ENCODE assay signal across 1 cellular context in the genomic region with DNA sequence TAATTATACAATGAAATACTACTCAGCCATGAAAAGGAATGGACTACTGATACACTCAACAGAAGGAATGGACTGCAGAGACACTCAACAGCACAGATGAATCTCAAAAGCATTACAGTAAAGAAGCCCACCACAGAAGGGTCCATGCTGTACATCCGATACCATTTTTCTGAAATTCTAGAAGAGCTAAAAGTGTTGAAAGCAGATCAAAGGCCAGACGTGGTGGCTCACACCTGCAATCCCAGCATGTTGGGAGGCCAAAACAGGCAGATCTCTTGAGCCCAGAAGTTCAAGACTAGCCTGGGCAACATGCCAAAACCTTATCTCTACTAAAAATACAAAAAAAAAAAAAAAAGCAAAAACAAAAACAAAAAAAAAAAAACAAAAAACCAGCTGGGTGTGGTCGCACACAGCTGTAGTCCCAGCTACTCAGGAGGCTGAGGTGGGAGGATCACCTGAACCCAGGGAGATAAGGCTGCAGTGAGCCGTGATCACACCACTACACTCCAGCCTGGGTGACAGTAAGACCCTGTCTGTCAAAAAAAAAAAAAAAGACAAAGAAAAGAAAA.
TF ChIP-seq lines count a peak whose summit lies in the region.

No MANE protein-coding gene starts in this region.

TF ChIP-seq in K562, 482 proteins besides CTCF, POLR2A, EP300 and RAD21 (continued from another document):
- TF ChIP-seq ZBTB2 (IDR thresholded peaks at IDR 0.05) (peak; percentile 38; the same call in 1 of the 2 replicates), KDM1A (IDR thresholded peaks at IDR 0.05) (peak in 1 of 2 experiments; percentile 55; a peak in 2 of 4 replicates), E2F8 (IDR thresholded peaks at IDR 0.05; ENCODE audit: low read depth, partially characterized antibody) (no peak), STAT5A (IDR thresholded peaks at IDR 0.05; ENCODE audit: borderline replicate concordance, low read length) (no peak), ZKSCAN3 (CRISPR knock-in tag; IDR thresholded peaks at IDR 0.05) (no peak), STAT5B (CRISPR knock-in tag; IDR thresholded peaks at IDR 0.05) (no peak), ZNF3 (CRISPR knock-in tag; IDR thresholded peaks at IDR 0.05) (no peak), SUPT5H (IDR thresholded peaks at IDR 0.05) (peak; percentile 42; the same call in 1 of the 2 replicates), TFAP4 (CRISPR knock-in tag; IDR thresholded peaks at IDR 0.05; ENCODE audit: borderline replicate concordance) (peak; percentile 59; the same call in 1 of the 2 replicates), ZNF165 (CRISPR knock-in tag; IDR thresholded peaks at IDR 0.05; ENCODE audit: borderline replicate concordance) (no peak), SOX6 (IDR thresholded peaks at IDR 0.05) (peak; percentile 57; the same call in 1 of the 2 replicates), HDAC2 (IDR thresholded peaks at IDR 0.05) (0 out of 2 replicates have a peak, but pooled peaks have one; percentile 39), ZNF668 (CRISPR knock-in tag; IDR thresholded peaks at IDR 0.05) (no peak), PKNOX1 (IDR thresholded peaks at IDR 0.05) (peak; percentile 72; the same call in 1 of the 2 replicates), TEAD4 (IDR thresholded peaks at IDR 0.05; ENCODE audit: low read length) (peak; percentile 51; the same call in 1 of the 2 replicates), TEAD4 (CRISPR knock-in tag; IDR thresholded peaks at IDR 0.05; ENCODE audit: borderline replicate concordance) (no peak), ZNF75A (CRISPR knock-in tag; IDR thresholded peaks at IDR 0.05) (no peak), DIDO1 (tag; IDR thresholded peaks at IDR 0.05; ENCODE audit: low read depth) (no peak), ZNF717 (CRISPR knock-in tag; IDR thresholded peaks at IDR 0.05) (no peak), PHB2 (IDR thresholded peaks at IDR 0.05; ENCODE audit: low read depth) (peak; percentile 67; the same call in 1 of the 2 replicates), ETV5 (CRISPR knock-in tag; IDR thresholded peaks at IDR 0.05; ENCODE audit: low read depth) (no peak), BRD4 (IDR thresholded peaks at IDR 0.05) (no peak), PHB (CRISPR knock-in tag; IDR thresholded peaks at IDR 0.05) (no peak), KAT2B (IDR thresholded peaks at IDR 0.05; ENCODE audit: low read depth, low read length) (no peak)
- TF ChIP-seq, protein P1, sequence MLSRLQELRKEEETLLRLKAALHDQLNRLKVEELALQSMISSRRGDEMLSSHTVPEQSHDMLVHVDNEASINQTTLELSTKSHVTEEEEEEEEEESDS (CRISPR knock-in tag; IDR thresholded peaks at IDR 0.05) = no peak
- TF ChIP-seq, protein P2, sequence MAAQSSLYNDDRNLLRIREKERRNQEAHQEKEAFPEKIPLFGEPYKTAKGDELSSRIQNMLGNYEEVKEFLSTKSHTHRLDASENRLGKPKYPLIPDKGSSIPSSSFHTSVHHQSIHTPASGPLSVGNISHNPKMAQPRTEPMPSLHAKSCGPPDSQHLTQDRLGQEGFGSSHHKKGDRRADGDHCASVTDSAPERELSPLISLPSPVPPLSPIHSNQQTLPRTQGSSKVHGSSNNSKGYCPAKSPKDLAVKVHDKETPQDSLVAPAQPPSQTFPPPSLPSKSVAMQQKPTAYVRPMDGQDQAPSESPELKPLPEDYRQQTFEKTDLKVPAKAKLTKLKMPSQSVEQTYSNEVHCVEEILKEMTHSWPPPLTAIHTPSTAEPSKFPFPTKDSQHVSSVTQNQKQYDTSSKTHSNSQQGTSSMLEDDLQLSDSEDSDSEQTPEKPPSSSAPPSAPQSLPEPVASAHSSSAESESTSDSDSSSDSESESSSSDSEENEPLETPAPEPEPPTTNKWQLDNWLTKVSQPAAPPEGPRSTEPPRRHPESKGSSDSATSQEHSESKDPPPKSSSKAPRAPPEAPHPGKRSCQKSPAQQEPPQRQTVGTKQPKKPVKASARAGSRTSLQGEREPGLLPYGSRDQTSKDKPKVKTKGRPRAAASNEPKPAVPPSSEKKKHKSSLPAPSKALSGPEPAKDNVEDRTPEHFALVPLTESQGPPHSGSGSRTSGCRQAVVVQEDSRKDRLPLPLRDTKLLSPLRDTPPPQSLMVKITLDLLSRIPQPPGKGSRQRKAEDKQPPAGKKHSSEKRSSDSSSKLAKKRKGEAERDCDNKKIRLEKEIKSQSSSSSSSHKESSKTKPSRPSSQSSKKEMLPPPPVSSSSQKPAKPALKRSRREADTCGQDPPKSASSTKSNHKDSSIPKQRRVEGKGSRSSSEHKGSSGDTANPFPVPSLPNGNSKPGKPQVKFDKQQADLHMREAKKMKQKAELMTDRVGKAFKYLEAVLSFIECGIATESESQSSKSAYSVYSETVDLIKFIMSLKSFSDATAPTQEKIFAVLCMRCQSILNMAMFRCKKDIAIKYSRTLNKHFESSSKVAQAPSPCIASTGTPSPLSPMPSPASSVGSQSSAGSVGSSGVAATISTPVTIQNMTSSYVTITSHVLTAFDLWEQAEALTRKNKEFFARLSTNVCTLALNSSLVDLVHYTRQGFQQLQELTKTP (IDR thresholded peaks at IDR 0.05; ENCODE audit: low read depth in 1 of 2, partially characterized antibody in 2 of 2) = no peak
- TF ChIP-seq, protein P3, sequence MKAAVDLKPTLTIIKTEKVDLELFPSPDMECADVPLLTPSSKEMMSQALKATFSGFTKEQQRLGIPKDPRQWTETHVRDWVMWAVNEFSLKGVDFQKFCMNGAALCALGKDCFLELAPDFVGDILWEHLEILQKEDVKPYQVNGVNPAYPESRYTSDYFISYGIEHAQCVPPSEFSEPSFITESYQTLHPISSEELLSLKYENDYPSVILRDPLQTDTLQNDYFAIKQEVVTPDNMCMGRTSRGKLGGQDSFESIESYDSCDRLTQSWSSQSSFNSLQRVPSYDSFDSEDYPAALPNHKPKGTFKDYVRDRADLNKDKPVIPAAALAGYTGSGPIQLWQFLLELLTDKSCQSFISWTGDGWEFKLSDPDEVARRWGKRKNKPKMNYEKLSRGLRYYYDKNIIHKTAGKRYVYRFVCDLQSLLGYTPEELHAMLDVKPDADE (conservative IDR thresholded peaks at IDR 0.05; ENCODE audit: control insufficient read depth, low read depth, low read length) = no peak
- TF ChIP-seq, protein P4, sequence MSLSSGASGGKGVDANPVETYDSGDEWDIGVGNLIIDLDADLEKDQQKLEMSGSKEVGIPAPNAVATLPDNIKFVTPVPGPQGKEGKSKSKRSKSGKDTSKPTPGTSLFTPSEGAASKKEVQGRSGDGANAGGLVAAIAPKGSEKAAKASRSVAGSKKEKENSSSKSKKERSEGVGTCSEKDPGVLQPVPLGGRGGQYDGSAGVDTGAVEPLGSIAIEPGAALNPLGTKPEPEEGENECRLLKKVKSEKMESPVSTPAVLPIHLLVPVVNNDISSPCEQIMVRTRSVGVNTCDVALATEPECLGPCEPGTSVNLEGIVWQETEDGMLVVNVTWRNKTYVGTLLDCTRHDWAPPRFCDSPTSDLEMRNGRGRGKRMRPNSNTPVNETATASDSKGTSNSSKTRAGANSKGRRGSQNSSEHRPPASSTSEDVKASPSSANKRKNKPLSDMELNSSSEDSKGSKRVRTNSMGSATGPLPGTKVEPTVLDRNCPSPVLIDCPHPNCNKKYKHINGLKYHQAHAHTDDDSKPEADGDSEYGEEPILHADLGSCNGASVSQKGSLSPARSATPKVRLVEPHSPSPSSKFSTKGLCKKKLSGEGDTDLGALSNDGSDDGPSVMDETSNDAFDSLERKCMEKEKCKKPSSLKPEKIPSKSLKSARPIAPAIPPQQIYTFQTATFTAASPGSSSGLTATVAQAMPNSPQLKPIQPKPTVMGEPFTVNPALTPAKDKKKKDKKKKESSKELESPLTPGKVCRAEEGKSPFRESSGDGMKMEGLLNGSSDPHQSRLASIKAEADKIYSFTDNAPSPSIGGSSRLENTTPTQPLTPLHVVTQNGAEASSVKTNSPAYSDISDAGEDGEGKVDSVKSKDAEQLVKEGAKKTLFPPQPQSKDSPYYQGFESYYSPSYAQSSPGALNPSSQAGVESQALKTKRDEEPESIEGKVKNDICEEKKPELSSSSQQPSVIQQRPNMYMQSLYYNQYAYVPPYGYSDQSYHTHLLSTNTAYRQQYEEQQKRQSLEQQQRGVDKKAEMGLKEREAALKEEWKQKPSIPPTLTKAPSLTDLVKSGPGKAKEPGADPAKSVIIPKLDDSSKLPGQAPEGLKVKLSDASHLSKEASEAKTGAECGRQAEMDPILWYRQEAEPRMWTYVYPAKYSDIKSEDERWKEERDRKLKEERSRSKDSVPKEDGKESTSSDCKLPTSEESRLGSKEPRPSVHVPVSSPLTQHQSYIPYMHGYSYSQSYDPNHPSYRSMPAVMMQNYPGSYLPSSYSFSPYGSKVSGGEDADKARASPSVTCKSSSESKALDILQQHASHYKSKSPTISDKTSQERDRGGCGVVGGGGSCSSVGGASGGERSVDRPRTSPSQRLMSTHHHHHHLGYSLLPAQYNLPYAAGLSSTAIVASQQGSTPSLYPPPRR (CRISPR knock-in tag; IDR thresholded peaks at IDR 0.05; ENCODE audit: borderline replicate concordance) = no peak
- TF ChIP-seq, protein P5, sequence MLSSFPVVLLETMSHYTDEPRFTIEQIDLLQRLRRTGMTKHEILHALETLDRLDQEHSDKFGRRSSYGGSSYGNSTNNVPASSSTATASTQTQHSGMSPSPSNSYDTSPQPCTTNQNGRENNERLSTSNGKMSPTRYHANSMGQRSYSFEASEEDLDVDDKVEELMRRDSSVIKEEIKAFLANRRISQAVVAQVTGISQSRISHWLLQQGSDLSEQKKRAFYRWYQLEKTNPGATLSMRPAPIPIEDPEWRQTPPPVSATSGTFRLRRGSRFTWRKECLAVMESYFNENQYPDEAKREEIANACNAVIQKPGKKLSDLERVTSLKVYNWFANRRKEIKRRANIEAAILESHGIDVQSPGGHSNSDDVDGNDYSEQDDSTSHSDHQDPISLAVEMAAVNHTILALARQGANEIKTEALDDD (IDR thresholded peaks at IDR 0.05) = no peak
